Comparison of ENCODE assay signal across 29 cellular contexts in the genomic region with DNA sequence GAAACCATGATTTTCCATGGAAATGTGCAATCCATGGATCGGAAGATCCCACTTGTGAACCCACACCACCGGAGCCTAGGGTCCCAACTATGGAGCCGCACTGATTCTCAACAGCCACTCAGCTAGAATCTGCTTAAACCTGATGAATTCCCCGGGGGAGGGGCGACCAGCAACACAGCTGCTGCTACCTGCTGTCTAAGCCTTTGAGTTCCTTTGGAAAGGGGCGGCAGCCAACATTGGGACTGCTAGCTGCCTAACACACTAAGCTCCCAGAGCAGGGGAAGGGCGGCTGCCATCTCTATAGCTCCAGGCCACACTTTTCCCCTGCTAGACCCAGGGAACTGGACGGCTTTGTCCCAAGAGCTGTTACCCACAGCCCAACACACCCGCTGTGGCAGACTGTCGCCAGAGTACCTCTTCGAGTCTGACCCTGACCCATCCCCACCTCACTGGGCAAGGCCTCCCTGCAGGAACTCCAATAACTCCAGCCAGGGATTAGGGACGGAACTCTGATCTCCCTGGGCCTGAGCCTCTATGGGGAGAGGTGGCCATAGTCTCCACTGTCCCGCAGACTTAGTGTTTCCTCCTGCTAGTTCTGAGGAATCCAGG.
"Had no signal": no experiment of that assay in that cellular context is flagged by ENCODE, and none has a peak within 500 bp of the region (broad histone marks: within the 10 kb centered on the region; RNA-seq: fewer than 3 reads in every experiment).

No MANE protein-coding gene starts in this region.

- ATAC-seq: heart right ventricle, pancreas, sciatic nerve had no signal

- H3K4me3 Mint-ChIP-seq: activated CD4-positive, alpha-beta memory T cell treated with anti-CD3 and anti-CD28 coated beads for 36 hours; activated CD4-positive, alpha-beta T cell treated with anti-CD3 and anti-CD28 coated beads, Interleukin-2, amount 10 ng/mL, durations not matched to agents 24 days and 14 days; activated naive CD4-positive, alpha-beta T cell treated with anti-CD3 and anti-CD28 coated beads for 36 hours; activated naive CD8-positive, alpha-beta T cell treated with anti-CD3 and anti-CD28 coated beads for 36 hours; activated T-helper 1 cell treated with anti-CD3 and anti-CD28 coated beads, Interleukin-12 subunit alpha, Interleukin-12 subunit beta, Interleukin-2, Interleukin-4 antibody, amounts not matched to agents 30 ng/mL and 10 ng/mL and 1 ng/mL, durations not matched to agents 14 hours and 24 hours and 36 hours; brain; nephron; stimulated activated naive CD8-positive, alpha-beta T cell treated with anti-CD3 and anti-CD28 coated beads, Interleukin-15, Interleukin-2, amounts not matched to agents 100 ng/mL and 50 ng/mL, for 24 hours; type B pancreatic cell had no signal

- H3K4me1 ChIP-seq: adrenal gland, ascending aorta, heart right ventricle, left ventricle myocardium inferior, pancreas, prostate gland, uterus had no signal

- H3K9me3 Mint-ChIP-seq: activated CD4-positive, alpha-beta memory T cell treated with anti-CD3 and anti-CD28 coated beads for 36 hours; activated CD4-positive, alpha-beta T cell treated with anti-CD3 and anti-CD28 coated beads, Interleukin-2, amount 10 ng/mL, durations not matched to agents 24 days and 14 days; activated naive CD4-positive, alpha-beta T cell treated with anti-CD3 and anti-CD28 coated beads for 36 hours; activated naive CD8-positive, alpha-beta T cell treated with anti-CD3 and anti-CD28 coated beads for 36 hours; activated T-helper 1 cell treated with anti-CD3 and anti-CD28 coated beads, Interleukin-12 subunit alpha, Interleukin-12 subunit beta, Interleukin-2, Interleukin-4 antibody, amounts not matched to agents 30 ng/mL and 10 ng/mL and 1 ng/mL, durations not matched to agents 14 hours and 24 hours and 36 hours; stimulated activated naive CD8-positive, alpha-beta T cell treated with anti-CD3 and anti-CD28 coated beads, Interleukin-15, Interleukin-2, amounts not matched to agents 100 ng/mL and 50 ng/mL, for 24 hours had no signal

- H3K36me3 Mint-ChIP-seq: activated CD4-positive, alpha-beta memory T cell treated with anti-CD3 and anti-CD28 coated beads for 36 hours; activated naive CD8-positive, alpha-beta T cell treated with anti-CD3 and anti-CD28 coated beads for 36 hours; brain; type B pancreatic cell had no signal

- H3K4me1 Mint-ChIP-seq: activated CD4-positive, alpha-beta T cell treated with anti-CD3 and anti-CD28 coated beads, Interleukin-2, amount 10 ng/mL, durations not matched to agents 24 days and 14 days; activated naive CD8-positive, alpha-beta T cell treated with anti-CD3 and anti-CD28 coated beads for 36 hours; brain; nephron had no signal

- H3K27me3 ChIP-seq: adrenal gland, ascending aorta, heart right ventricle, pancreas, uterus had no signal

- H3K9me3 ChIP-seq: adrenal gland, ascending aorta, pancreas, prostate gland, uterus had no signal

- DNase-seq: activated CD4-positive, alpha-beta memory T cell treated with anti-CD3 and anti-CD28 coated beads for 36 hours; activated CD4-positive, alpha-beta T cell treated with anti-CD3 and anti-CD28 coated beads, Interleukin-2, amount 10 ng/mL, durations not matched to agents 24 days and 14 days; activated CD4-positive, CD25-positive, alpha-beta regulatory T cell treated with anti-CD3 and anti-CD28 coated beads, Interleukin-2, amount 50 U/mL, for 72 hours; activated CD8-positive, alpha-beta memory T cell treated with anti-CD3 and anti-CD28 coated beads, Interleukin-2, amount 50 U/mL, for 4 hours; activated effector memory CD4-positive, alpha-beta T cell treated with anti-CD3 and anti-CD28 coated beads, Interleukin-2, amount 50 U/mL, for 16 hours; activated naive CD4-positive, alpha-beta T cell treated with anti-CD3 and anti-CD28 coated beads for 36 hours; activated naive CD8-positive, alpha-beta T cell treated with anti-CD3 and anti-CD28 coated beads for 36 hours; activated T-cell treated with anti-CD3 and anti-CD28 coated beads, Interleukin-2, amount 50 U/mL, for 1 hour; adrenal gland; cortex of kidney; heart right ventricle; left ventricle myocardium inferior; retina; stimulated activated CD4-positive, alpha-beta T cell treated with anti-CD3 and anti-CD28 coated beads, Interleukin-12 subunit alpha, Interleukin-12 subunit beta, amount 100 ng/mL, for 4 hours; stimulated activated CD4-positive, alpha-beta T cell treated with anti-CD3 and anti-CD28 coated beads, Interleukin-4, amount 100 ng/mL, for 1 hour; substantia nigra; T-helper 9 cell; uterus had no signal

- H3K27ac Mint-ChIP-seq: activated CD4-positive, alpha-beta memory T cell treated with anti-CD3 and anti-CD28 coated beads for 36 hours; activated CD4-positive, alpha-beta T cell treated with anti-CD3 and anti-CD28 coated beads, Interleukin-2, amount 10 ng/mL, durations not matched to agents 24 days and 14 days; activated naive CD4-positive, alpha-beta T cell treated with anti-CD3 and anti-CD28 coated beads for 36 hours; activated naive CD8-positive, alpha-beta T cell treated with anti-CD3 and anti-CD28 coated beads for 36 hours; activated T-helper 1 cell treated with anti-CD3 and anti-CD28 coated beads, Interleukin-12 subunit alpha, Interleukin-12 subunit beta, Interleukin-2, Interleukin-4 antibody, amounts not matched to agents 30 ng/mL and 10 ng/mL and 1 ng/mL, durations not matched to agents 14 hours and 24 hours and 36 hours; brain; nephron; stimulated activated naive CD8-positive, alpha-beta T cell treated with anti-CD3 and anti-CD28 coated beads, Interleukin-15, Interleukin-2, amounts not matched to agents 100 ng/mL and 50 ng/mL, for 24 hours; type B pancreatic cell had no signal

- H3K27ac ChIP-seq: adrenal gland, ascending aorta, heart right ventricle, left ventricle myocardium inferior, pancreas, prostate gland, skin epidermis, uterus, VCaP had no signal

- H3K4me3 ChIP-seq: adrenal gland, ascending aorta, heart right ventricle, left ventricle myocardium inferior, pancreas, prostate gland, skin epidermis, uterus had no signal

- H3K36me3 ChIP-seq: adrenal gland, ascending aorta, heart right ventricle, left ventricle myocardium inferior, pancreas, prostate gland, uterus had no signal
